In the genomic region with DNA sequence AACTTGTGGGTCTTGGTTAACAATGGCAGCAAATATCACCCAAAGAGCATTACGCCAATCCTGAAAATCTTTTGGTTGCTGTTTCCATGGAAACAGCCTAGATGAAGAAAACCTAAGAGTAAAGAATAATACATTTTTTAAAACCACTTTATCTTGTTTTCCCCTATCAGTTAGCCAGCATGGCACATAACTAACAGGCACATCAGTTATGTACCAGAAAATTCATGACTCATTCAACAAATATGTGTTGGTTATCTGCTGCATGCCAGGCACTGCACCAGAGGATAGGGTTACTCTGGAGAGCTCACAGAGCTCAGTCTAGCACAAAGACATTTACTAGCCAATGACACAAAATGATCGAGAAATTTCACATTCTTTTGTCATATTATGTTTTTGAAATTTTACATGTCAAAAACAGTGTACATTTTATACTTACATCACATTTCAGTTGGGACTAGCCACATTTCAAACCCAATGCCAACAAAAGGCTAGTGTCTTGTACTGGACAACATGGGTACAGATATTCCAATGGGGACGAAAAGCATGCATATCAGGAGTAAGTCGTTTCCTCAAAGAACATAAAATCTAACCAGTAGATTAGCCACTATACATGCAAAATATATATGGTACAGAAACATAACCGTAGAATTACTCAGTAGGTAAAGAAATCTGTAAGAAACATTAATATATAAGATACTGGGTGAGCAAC, we compare ENCODE assay signal across 1 cellular context.
TF ChIP-seq lines count a peak whose summit lies in the region.

No MANE protein-coding gene starts in this region.

TF ChIP-seq in K562, 482 proteins besides CTCF, POLR2A, EP300 and RAD21 (continued from another document):
- TF ChIP-seq, protein P1, sequence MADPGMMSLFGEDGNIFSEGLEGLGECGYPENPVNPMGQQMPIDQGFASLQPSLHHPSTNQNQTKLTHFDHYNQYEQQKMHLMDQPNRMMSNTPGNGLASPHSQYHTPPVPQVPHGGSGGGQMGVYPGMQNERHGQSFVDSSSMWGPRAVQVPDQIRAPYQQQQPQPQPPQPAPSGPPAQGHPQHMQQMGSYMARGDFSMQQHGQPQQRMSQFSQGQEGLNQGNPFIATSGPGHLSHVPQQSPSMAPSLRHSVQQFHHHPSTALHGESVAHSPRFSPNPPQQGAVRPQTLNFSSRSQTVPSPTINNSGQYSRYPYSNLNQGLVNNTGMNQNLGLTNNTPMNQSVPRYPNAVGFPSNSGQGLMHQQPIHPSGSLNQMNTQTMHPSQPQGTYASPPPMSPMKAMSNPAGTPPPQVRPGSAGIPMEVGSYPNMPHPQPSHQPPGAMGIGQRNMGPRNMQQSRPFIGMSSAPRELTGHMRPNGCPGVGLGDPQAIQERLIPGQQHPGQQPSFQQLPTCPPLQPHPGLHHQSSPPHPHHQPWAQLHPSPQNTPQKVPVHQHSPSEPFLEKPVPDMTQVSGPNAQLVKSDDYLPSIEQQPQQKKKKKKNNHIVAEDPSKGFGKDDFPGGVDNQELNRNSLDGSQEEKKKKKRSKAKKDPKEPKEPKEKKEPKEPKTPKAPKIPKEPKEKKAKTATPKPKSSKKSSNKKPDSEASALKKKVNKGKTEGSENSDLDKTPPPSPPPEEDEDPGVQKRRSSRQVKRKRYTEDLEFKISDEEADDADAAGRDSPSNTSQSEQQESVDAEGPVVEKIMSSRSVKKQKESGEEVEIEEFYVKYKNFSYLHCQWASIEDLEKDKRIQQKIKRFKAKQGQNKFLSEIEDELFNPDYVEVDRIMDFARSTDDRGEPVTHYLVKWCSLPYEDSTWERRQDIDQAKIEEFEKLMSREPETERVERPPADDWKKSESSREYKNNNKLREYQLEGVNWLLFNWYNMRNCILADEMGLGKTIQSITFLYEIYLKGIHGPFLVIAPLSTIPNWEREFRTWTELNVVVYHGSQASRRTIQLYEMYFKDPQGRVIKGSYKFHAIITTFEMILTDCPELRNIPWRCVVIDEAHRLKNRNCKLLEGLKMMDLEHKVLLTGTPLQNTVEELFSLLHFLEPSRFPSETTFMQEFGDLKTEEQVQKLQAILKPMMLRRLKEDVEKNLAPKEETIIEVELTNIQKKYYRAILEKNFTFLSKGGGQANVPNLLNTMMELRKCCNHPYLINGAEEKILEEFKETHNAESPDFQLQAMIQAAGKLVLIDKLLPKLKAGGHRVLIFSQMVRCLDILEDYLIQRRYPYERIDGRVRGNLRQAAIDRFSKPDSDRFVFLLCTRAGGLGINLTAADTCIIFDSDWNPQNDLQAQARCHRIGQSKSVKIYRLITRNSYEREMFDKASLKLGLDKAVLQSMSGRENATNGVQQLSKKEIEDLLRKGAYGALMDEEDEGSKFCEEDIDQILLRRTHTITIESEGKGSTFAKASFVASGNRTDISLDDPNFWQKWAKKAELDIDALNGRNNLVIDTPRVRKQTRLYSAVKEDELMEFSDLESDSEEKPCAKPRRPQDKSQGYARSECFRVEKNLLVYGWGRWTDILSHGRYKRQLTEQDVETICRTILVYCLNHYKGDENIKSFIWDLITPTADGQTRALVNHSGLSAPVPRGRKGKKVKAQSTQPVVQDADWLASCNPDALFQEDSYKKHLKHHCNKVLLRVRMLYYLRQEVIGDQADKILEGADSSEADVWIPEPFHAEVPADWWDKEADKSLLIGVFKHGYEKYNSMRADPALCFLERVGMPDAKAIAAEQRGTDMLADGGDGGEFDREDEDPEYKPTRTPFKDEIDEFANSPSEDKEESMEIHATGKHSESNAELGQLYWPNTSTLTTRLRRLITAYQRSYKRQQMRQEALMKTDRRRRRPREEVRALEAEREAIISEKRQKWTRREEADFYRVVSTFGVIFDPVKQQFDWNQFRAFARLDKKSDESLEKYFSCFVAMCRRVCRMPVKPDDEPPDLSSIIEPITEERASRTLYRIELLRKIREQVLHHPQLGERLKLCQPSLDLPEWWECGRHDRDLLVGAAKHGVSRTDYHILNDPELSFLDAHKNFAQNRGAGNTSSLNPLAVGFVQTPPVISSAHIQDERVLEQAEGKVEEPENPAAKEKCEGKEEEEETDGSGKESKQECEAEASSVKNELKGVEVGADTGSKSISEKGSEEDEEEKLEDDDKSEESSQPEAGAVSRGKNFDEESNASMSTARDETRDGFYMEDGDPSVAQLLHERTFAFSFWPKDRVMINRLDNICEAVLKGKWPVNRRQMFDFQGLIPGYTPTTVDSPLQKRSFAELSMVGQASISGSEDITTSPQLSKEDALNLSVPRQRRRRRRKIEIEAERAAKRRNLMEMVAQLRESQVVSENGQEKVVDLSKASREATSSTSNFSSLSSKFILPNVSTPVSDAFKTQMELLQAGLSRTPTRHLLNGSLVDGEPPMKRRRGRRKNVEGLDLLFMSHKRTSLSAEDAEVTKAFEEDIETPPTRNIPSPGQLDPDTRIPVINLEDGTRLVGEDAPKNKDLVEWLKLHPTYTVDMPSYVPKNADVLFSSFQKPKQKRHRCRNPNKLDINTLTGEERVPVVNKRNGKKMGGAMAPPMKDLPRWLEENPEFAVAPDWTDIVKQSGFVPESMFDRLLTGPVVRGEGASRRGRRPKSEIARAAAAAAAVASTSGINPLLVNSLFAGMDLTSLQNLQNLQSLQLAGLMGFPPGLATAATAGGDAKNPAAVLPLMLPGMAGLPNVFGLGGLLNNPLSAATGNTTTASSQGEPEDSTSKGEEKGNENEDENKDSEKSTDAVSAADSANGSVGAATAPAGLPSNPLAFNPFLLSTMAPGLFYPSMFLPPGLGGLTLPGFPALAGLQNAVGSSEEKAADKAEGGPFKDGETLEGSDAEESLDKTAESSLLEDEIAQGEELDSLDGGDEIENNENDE (IDR thresholded peaks at IDR 0.05; ENCODE audit: low read depth, low read length): no peak
- TF ChIP-seq ARID1B (IDR thresholded peaks at IDR 0.05) (peak; percentile 73), ZC3H4 (CRISPR knock-in tag; IDR thresholded peaks at IDR 0.05; ENCODE audit: borderline replicate concordance) (no peak)
